2 cellular contexts compared by ENCODE assay signal in genomic region chr10:1368772-1369171, GRCh38.
TF ChIP-seq lines count a peak whose summit lies in the region.

No MANE protein-coding gene starts in this region.

TF ChIP-seq in H1, 55 proteins besides CTCF, POLR2A, EP300 and RAD21 (continued from another document):
- TF ChIP-seq MAX (IDR thresholded peaks at IDR 0.05) = 0 out of 2 replicates have a peak, but pooled peaks have one; percentile 11
- no peak for TF ChIP-seq POU5F1 (IDR thresholded peaks at IDR 0.05; ENCODE audit: low read depth, low read length)

TF ChIP-seq in neural cell, 6 proteins besides CTCF, POLR2A, EP300 and RAD21:
- no peak for TF ChIP-seq REST (IDR thresholded peaks at IDR 0.05; ENCODE audit: borderline replicate concordance)
- no peak for TF ChIP-seq SMC3 (conservative IDR thresholded peaks at IDR 0.05; ENCODE audit: poor library complexity)
- TF ChIP-seq EZH2 (IDR thresholded peaks at IDR 0.05; ENCODE audit: borderline replicate concordance, insufficient read depth, low read length, poor library complexity, severe bottlenecking) = no peak
- no peak for TF ChIP-seq TAF1 (IDR thresholded peaks at IDR 0.05; ENCODE audit: low read depth)
- no peak for TF ChIP-seq POLR2AphosphoS5 (IDR thresholded peaks at IDR 0.05)
- no peak for TF ChIP-seq MXI1 (conservative IDR thresholded peaks at IDR 0.05; ENCODE audit: poor library complexity, severe bottlenecking)
